Comparison of ENCODE assay signal across 8 cellular contexts in the genomic region with DNA sequence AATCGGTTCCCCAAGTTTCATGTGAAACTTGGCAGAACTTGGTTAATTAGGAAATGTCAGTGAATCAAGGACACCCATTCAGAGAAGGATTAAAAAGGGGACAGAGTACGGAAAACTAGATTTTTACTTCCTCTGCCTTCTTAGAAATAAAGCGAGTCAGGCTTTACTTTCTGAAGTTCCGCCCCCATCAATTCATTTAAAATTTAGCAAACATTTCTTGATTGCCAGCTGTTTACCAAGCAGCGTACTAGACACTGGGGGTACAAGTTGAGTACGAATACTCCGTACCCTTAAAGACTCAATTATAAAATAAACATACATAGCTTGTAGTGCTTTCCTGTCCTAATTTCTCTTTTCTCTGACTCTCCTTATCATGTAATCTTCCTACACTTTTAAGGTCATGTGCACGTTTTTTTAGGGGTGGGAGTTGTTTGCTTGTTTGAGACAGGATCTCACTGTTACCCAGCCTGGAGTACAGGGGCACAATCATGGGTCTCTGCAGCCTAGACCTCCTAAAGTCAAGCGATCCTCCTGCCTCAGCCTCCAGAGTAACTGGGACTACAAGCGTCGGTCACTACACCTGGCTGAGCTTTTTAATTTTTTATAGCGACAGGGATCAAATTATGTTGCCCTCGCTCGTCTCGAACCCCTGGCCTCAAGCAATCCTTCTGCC. TPM values are rescaled to one million over a fixed set of nuclear protein-coding genes. Genes with fewer than 3 reads are reported as not detected.
DNase-seq lines count a peak whose midpoint lies in the region; ATAC-seq and TF ChIP-seq lines count a peak whose summit lies in the region.

No MANE protein-coding gene starts in this region.

- H3K4me3 Mint-ChIP-seq in naive thymus-derived CD8-positive, alpha-beta T cell = peak overlapping the region; percentile 37 to 100 (median 99)

- peaks cover 0 to 3% (median 0%) of the 10 kb centered on the region in 5 donors for H3K27me3 Mint-ChIP-seq in naive thymus-derived CD8-positive, alpha-beta T cell

- H3K9me2 ChIP-seq in Karpas-422 (replicated peaks; ENCODE audit: insufficient read depth, low read length) = no peaks in the 10 kb centered on the region

- peak overlapping the region; percentile 43 for H3K9ac ChIP-seq in Karpas-422 (ENCODE audit: low read length)

- peak overlapping the region; percentile 53 for H3K4me2 ChIP-seq in Karpas-422 (ENCODE audit: low read depth, low read length, poor library complexity, severe bottlenecking)

- H3K4me1 Mint-ChIP-seq in naive thymus-derived CD8-positive, alpha-beta T cell = peaks cover 15 to 33% (median 29%) of the 10 kb centered on the region in 4 donors

- no peak for TF ChIP-seq POLR2A in breast epithelium (IDR thresholded peaks at IDR 0.05)

- no peak for ATAC-seq in naive thymus-derived CD8-positive, alpha-beta T cell
- ATAC-seq in GM19351 (IDR thresholded peaks at IDR 0.05; ENCODE audit: unreplicated experiment) = no peak

- H3K36me3 ChIP-seq in Karpas-422 (ENCODE audit: insufficient read depth, low read length) (no peaks in the 10 kb centered on the region), breast epithelium (no peaks in the 10 kb centered on the region)

- H3K36me3 Mint-ChIP-seq in naive thymus-derived CD8-positive, alpha-beta T cell = peaks cover 0 to 3% (median 0%) of the 10 kb centered on the region in 3 donors

- no peak overlapping the region for H3K27ac ChIP-seq in Karpas-422 (ENCODE audit: low read length)
- peak overlapping the region; percentile 39 to 99 for H3K27ac ChIP-seq in breast epithelium

- intact Hi-C loops in breast epithelium (cut with DNase I; ENCODE audit: low total_unique reads) = loop anchor here (10.0 kb wide), 1 partner anchor 497 kb away; no protein-coding TSS in a partner anchor

- 0 out of 2 replicates have a peak, but pooled peaks cover 9% of the 10 kb centered on the region for H4K20me1 ChIP-seq in Karpas-422 (ENCODE audit: insufficient read depth, low read depth, low read length)

- no peaks in the 10 kb centered on the region for H3K27me3 ChIP-seq in Karpas-422 (ENCODE audit: low read length)
- no peaks in the 10 kb centered on the region for H3K27me3 ChIP-seq in breast epithelium

- peaks cover 42% of the 10 kb centered on the region for H3K79me2 ChIP-seq in Karpas-422 (ENCODE audit: low read length)

- no peak for TF ChIP-seq CTCF in AG10803 (conservative IDR thresholded peaks at IDR 0.05; ENCODE audit: low read length)
- TF ChIP-seq CTCF in breast epithelium (IDR thresholded peaks at IDR 0.05) = peak in 2 of 3 donors; percentile 40 to 56

- H3K4me1 ChIP-seq in Karpas-422 (ENCODE audit: low read length) = peaks cover 31% of the 10 kb centered on the region
- no peaks in the 10 kb centered on the region for H3K4me1 ChIP-seq in breast epithelium

- peak overlapping the region; percentile 45 for H3K4me3 ChIP-seq in AG10803 (ENCODE audit: low read length)
- peak overlapping the region; percentile 44; the same call in 1 of the 2 replicates for H3K4me3 ChIP-seq in Karpas-422 (ENCODE audit: low read length)
- H3K4me3 ChIP-seq in breast epithelium = peak overlapping the region in 2 of 3 donors; percentile 95 to 99

- POLR2A ChIA-PET in naive thymus-derived CD8-positive, alpha-beta T cell (lab: Charles Lee) = interaction anchor here (0.7 to 1.5 kb wide), 7 partner anchors 8 to 311 kb away, joined by 3 to 4 read pairs (median 4); no protein-coding TSS in a partner anchor

- peak overlapping the region in 9 of 10 donors; percentile 31 to 99 (median 78) for H3K27ac Mint-ChIP-seq in naive thymus-derived CD8-positive, alpha-beta T cell

- no peaks in the 10 kb centered on the region for H3K9me3 ChIP-seq in Karpas-422 (ENCODE audit: low read length)
- no peaks in the 10 kb centered on the region for H3K9me3 ChIP-seq in breast epithelium

- peak overlapping the region; percentile 94 for H2AFZ ChIP-seq in Karpas-422 (ENCODE audit: low read length)

- DNase-seq in AG10803 (ENCODE audit: low read depth) (no peak), Karpas-422 (no peak), breast epithelium (ENCODE audit: low spot score in 2 of 2) (no peak), pons (ENCODE audit: low spot score) (no peak), NOMO-1 treated with DMSO at 0.1 percent for 48 hours (lab: John Stamatoyannopoulos, UW; ENCODE audit: unreplicated experiment) (no peak)
- DNase-seq in naive thymus-derived CD8-positive, alpha-beta T cell = no peak
- DNase-seq in stimulated activated CD4-positive, alpha-beta T cell treated with anti-CD3 and anti-CD28 coated beads, Interleukin-2, amount 100 ng/mL, for 48 hours = no peak

- peaks cover 0 to 1% (median 0%) of the 10 kb centered on the region in 9 donors for H3K9me3 Mint-ChIP-seq in naive thymus-derived CD8-positive, alpha-beta T cell

RNA-seq across cellular contexts. Expression of a gene that starts 0.7 kb away (rescaled TPM):
- total RNA-seq in Karpas-422 (2014; rRNA removed; shearing (Covaris generic); ENCODE audit: low replicate concordance) = 46.0 and 79.8 TPM in 2 replicates
- 10 to 100 TPM; 50.5 to 75.7 (median 56.6) TPM for total RNA-seq in breast epithelium
- total RNA-seq in naive thymus-derived CD8-positive, alpha-beta T cell = 10 to 100 TPM; 64.0 to 65.9 TPM
- polyA plus RNA-seq in naive thymus-derived CD8-positive, alpha-beta T cell = 10 to 100 TPM; 61.7 to 71.9 (median 64.9) TPM

Comparison
In these comparisons a context has a peak if more than half of its experiments do, and no peak if none do; other contexts are left out.
1. H3K4me3 ChIP-seq: peak in every context shown above with its lines; median percentile 97 in breast epithelium; 45 in AG10803; 44 in Karpas-422.